8 cellular contexts compared by ENCODE assay signal in genomic region chr19:42683917-42684513, GRCh38. TPM values are rescaled to one million over a fixed set of nuclear protein-coding genes. Genes with fewer than 3 reads are reported as not detected.
DNase-seq lines count a peak whose midpoint lies in the region; TF ChIP-seq lines count a peak whose summit lies in the region.

No MANE protein-coding gene starts in this region.

- no peaks in the 10 kb centered on the region for H3K27me3 ChIP-seq in GM06990 (replicated peaks; ENCODE audit: control insufficient read depth, insufficient read depth, low read length)

- POLR2A ChIA-PET in AG04449 (lab: Yijun Ruan, JAX), result no interaction called here

- H3K4me3 ChIP-seq in AG04449 (ENCODE audit: low read depth, low read length) (no peak overlapping the region), GM06990 (replicated peaks; ENCODE audit: low read depth, low read length) (no peak overlapping the region)

- CTCF ChIA-PET in AG04449 (lab: Yijun Ruan, JAX), result interaction anchor here (0.8 to 7.2 kb wide), 18 partner anchors 10 to 240 kb away, joined by 3 to 69 read pairs (median 4); no protein-coding TSS in a partner anchor

- DNase-seq in AG04449 (ENCODE audit: low read depth, low spot score) (no peak), GM06990 (ENCODE audit: extremely low read depth, insufficient read length) (no peak), RPMI7951 (ENCODE audit: low read depth) (peak; percentile 46), germinal center (ENCODE audit: low spot score) (peak; percentile 30), NCI-H128 (lab: John Stamatoyannopoulos, UW; ENCODE audit: unreplicated experiment) (no peak), ureter (ENCODE audit: low spot score) (no peak), SHP77 (lab: John Stamatoyannopoulos, UW) (no peak), NCI-H187 (lab: John Stamatoyannopoulos, UW) (no peak)

- TF ChIP-seq CTCF in AG04449 (IDR thresholded peaks at IDR 0.05; ENCODE audit: insufficient read depth, low read length, missing control alignments), result peak; percentile 46
- peak; percentile 73 for TF ChIP-seq CTCF in GM06990 (IDR thresholded peaks at IDR 0.05; ENCODE audit: insufficient read depth, low read length, poor library complexity, severe bottlenecking)

- H3K36me3 ChIP-seq in GM06990 (ENCODE audit: control insufficient read depth, insufficient read depth, low read length), result no peaks in the 10 kb centered on the region

RNA-seq across cellular contexts. Expression of gene PSG3, which starts 56.3 kb away (rescaled TPM):
- not detected in 2 replicates for total RNA-seq in RPMI7951 (2014; rRNA removed; shearing (Covaris generic))
- not detected for total RNA-seq in ureter

Comparison
In these comparisons a context has a peak if more than half of its experiments do, and no peak if none do; other contexts are left out.
1. DNase-seq: peak in RPMI7951 (single experiment) and germinal center (single experiment); none in AG04449 (single experiment), GM06990 (single experiment), NCI-H128 (single experiment), ureter (single experiment), SHP77 (0 of 2) and NCI-H187 (0 of 2).